In genomic region chr3:115623414-115623868, GRCh38 we compare ENCODE assay signal across 8 cellular contexts. TPM values are rescaled to one million over a fixed set of nuclear protein-coding genes. Genes with fewer than 3 reads are reported as not detected.
A peak's percentile ranks its signal among the peaks of the same experiment; 100 is the strongest.
DNase-seq lines count a peak whose midpoint lies in the region; ATAC-seq and TF ChIP-seq lines count a peak whose summit lies in the region.

GAP43 (plus strand) TSS chr3:115623510; CDS start chr3:115623690, 180 bp downstream.

- H3K79me2 ChIP-seq in PC-3 (ENCODE audit: low read length) = no peaks in the 10 kb centered on the region

- H3K4me2 ChIP-seq in PC-3 (ENCODE audit: low read length) = 0 out of 2 replicates have a peak within 1 kb of the TSS, but pooled peaks have one; percentile 14

- peaks cover 4% of the 10 kb centered on the region for H3K4me1 Mint-ChIP-seq in T-helper 1 cell treated with Interleukin-12 subunit alpha and Interleukin-12 subunit beta and Interleukin-4 antibody, amounts not matched to agents 30 μg/mL and 1 μg/mL, for 36 hours (ENCODE audit: low read depth)

- DNase-seq in T-helper 1 cell (no peak), PC-3 (peak; percentile 15), fibroblast of gingiva (ENCODE audit: low read depth) (peak; percentile 77), uterus (peak; percentile 19 to 22), NCI-H2081 treated with DMSO at 0.1 percent for 48 hours (lab: John Stamatoyannopoulos, UW) (no peak)

- peak; percentile 78 for ATAC-seq in PC-3
- ATAC-seq in GM21367 (IDR thresholded peaks at IDR 0.05; ENCODE audit: unreplicated experiment) = no peak

- H2AFZ ChIP-seq in PC-3 (ENCODE audit: low read length) = no peak within 1 kb of the TSS

- no peak for TF ChIP-seq CTCF in PC-3 (conservative IDR thresholded peaks at IDR 0.05; ENCODE audit: low read depth, low read length)
- peak in 1 of 4 experiments; percentile 10 for TF ChIP-seq CTCF in uterus (IDR thresholded peaks at IDR 0.05)

- no peaks in the 10 kb centered on the region for H3K9me3 Mint-ChIP-seq in T-helper 1 cell treated with Interleukin-12 subunit alpha and Interleukin-12 subunit beta and Interleukin-4 antibody, amounts not matched to agents 30 μg/mL and 1 μg/mL, for 36 hours

- H3K36me3 Mint-ChIP-seq in T-helper 1 cell treated with Interleukin-12 subunit alpha and Interleukin-12 subunit beta and Interleukin-4 antibody, amounts not matched to agents 30 μg/mL and 1 μg/mL, for 36 hours (ENCODE audit: low read depth) = no peaks in the 10 kb centered on the region

- no peaks in the 10 kb centered on the region for H3K9me2 ChIP-seq in PC-3 (replicated peaks; ENCODE audit: low read length)

- CTCF ChIA-PET in PC-3 (lab: Charles Lee) = no interaction called here

- H3K27me3 Mint-ChIP-seq in T-helper 1 cell treated with Interleukin-12 subunit alpha and Interleukin-12 subunit beta and Interleukin-4 antibody, amounts not matched to agents 30 μg/mL and 1 μg/mL, for 36 hours (ENCODE audit: low read depth) = peaks cover 41% of the 10 kb centered on the region

- no peak within 1 kb of the TSS for H3K27ac Mint-ChIP-seq in T-helper 1 cell treated with Interleukin-12 subunit alpha and Interleukin-12 subunit beta and Interleukin-4 antibody, amounts not matched to agents 30 μg/mL and 1 μg/mL, for 36 hours

- no peaks in the 10 kb centered on the region for H3F3A ChIP-seq in PC-3 (ENCODE audit: low read length, unreplicated experiment)

- BruUV-seq in PC-3 (replicated peaks; lab: Mats Ljungman, UMichigan) = no TSS peak

- H3K4me3 Mint-ChIP-seq in T-helper 1 cell treated with Interleukin-12 subunit alpha and Interleukin-12 subunit beta and Interleukin-4 antibody, amounts not matched to agents 30 μg/mL and 1 μg/mL, for 36 hours = peak within 1 kb of the TSS; percentile 12

- no peaks in the 10 kb centered on the region for H3K4me1 ChIP-seq in PC-3 (ENCODE audit: insufficient read depth, low read length)
- H3K4me1 ChIP-seq in muscle layer of duodenum (ENCODE audit: control insufficient read depth in 1 of 2, insufficient read depth in 2 of 2, low read length in 2 of 2) = peaks cover 0 to 12% of the 10 kb centered on the region in 2 donors
- H3K4me1 ChIP-seq in uterus = no peaks in the 10 kb centered on the region

- no peak within 1 kb of the TSS for H3K9ac ChIP-seq in PC-3 (ENCODE audit: low read length)

- H3K27me3 ChIP-seq in PC-3 (ENCODE audit: low read length) = peaks cover 39% of the 10 kb centered on the region
- H3K27me3 ChIP-seq in muscle layer of duodenum (ENCODE audit: low read depth, low read length) = peaks cover 4% of the 10 kb centered on the region
- no peaks in the 10 kb centered on the region for H3K27me3 ChIP-seq in uterus

- H3K4me3 ChIP-seq in PC-3 (ENCODE audit: low read length) (peak within 1 kb of the TSS; percentile 17; the same call in 1 of the 2 replicates), muscle layer of duodenum (ENCODE audit: low read depth in 1 of 2, low read length in 2 of 2) (peak within 1 kb of the TSS; percentile 60 to 66), uterus (peak within 1 kb of the TSS; percentile 17 to 26)

- intact Hi-C loops in PC-3 (cut with micrococcal nuclease) (no loop called here), uterus (cut with DNase I; ENCODE audit: low total_unique reads) (no loop called here)

- H3K27ac ChIP-seq in PC-3 (ENCODE audit: low read length) (no peak within 1 kb of the TSS), muscle layer of duodenum (ENCODE audit: low read length) (no peak within 1 kb of the TSS), uterus (no peak within 1 kb of the TSS)

- no peaks in the 10 kb centered on the region for H3K9me3 ChIP-seq in PC-3 (ENCODE audit: low read length)
- H3K9me3 ChIP-seq in muscle layer of duodenum (ENCODE audit: control insufficient read depth in 1 of 2, low read length in 2 of 2) = no peaks in the 10 kb centered on the region
- no peaks in the 10 kb centered on the region for H3K9me3 ChIP-seq in uterus

- H3K36me3 ChIP-seq in PC-3 (ENCODE audit: low read depth, low read length) (no peaks in the 10 kb centered on the region), muscle layer of duodenum (ENCODE audit: control insufficient read depth in 1 of 2, insufficient read depth in 2 of 2, low read length in 2 of 2) (no peaks in the 10 kb centered on the region), uterus (no peaks in the 10 kb centered on the region)

- TF ChIP-seq POLR2A in uterus (IDR thresholded peaks at IDR 0.05) = no peak

- POLR2A ChIA-PET in PC-3 (lab: Charles Lee; ENCODE audit: unreplicated experiment) = no interaction called here

- no peaks in the 10 kb centered on the region for H4K20me1 ChIP-seq in PC-3 (ENCODE audit: low read length)

RNA-seq across cellular contexts. Expression of gene GAP43, which starts in this region (rescaled TPM):
- total RNA-seq in PC-3 (2014; rRNA removed) (not detected in 2 replicates), uterus (1 to 10 TPM in 1 of 4 donors, not detected in 3; 7.0 TPM)

Comparison
In these comparisons a context has a peak if more than half of its experiments do, and no peak if none do; other contexts are left out.
1. Peak in DNase-seq, ATAC-seq, H3K4me3 ChIP-seq and H3K4me2 ChIP-seq in PC-3; RNA of the gene not detected or under 1 TPM.
2. DNase-seq: peak in fibroblast of gingiva (single experiment) and uterus (2 of 2); none in T-helper 1 cell (0 of 5) and NCI-H2081 treated with DMSO at 0.1 percent for 48 hours (single experiment).
3. Peak in every context shown above with its lines, with median percentiles within 50 percentile points of each other: H3K4me3 ChIP-seq.